8 cellular contexts compared by ENCODE assay signal in the genomic region with DNA sequence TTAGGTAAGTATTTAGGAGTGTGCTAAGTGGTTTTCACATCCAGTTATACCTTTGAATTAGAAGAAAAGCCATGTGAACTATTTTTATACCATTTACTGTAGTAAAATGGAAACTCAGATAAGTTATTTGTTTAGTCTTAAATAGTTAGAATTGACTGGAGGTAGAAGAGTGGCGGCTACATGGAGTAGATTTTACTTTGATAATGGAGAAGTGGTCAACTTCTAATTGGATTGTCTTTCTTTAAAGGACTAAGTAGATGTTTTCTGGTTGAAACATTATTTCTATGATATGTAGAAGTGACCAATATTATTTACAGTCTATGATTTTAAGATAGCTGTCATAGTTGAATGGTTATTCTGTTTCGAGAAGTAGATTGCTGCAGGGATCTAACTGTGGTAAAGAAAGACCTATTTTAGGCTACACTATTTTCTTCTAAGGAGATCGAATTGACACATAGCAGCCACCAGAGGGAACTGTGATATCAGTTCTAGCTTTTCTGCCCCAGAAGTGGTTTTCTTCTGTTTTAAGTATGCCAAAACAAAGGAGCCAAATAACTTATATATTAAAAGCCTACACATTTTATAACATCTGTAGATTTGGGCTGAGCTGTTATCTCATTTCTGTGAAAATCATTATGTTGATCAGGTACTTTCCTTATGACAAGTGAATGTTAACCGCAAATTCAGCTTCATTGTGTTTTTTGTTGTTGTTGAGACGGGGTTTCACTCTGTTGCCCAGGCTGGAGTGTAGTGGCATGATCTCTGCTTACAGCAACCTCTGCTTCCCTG. TPM values are rescaled to one million over a fixed set of nuclear protein-coding genes. Genes with fewer than 3 reads are reported as not detected.
A peak's percentile ranks its signal among the peaks of the same experiment; 100 is the strongest.
DNase-seq lines count a peak whose midpoint lies in the region; ATAC-seq, FAIRE-seq and TF ChIP-seq lines count a peak whose summit lies in the region.

No MANE protein-coding gene starts in this region.

- intact Hi-C loops in PC-3 (cut with micrococcal nuclease) (loop anchor here (5.0 kb wide), 1 partner anchor 178 kb away; a partner anchor contains a TSS), endothelial cell of umbilical vein (cut with micrococcal nuclease) (loop anchor here (2.0 kb wide), 1 partner anchor 178 kb away; no protein-coding TSS in a partner anchor)

- H2AFZ ChIP-seq in PC-3 (ENCODE audit: low read length) (no peak overlapping the region), endothelial cell of umbilical vein (ENCODE audit: low read depth, low read length) (no peak overlapping the region)

- H3K27ac Mint-ChIP-seq in nephron progenitor cell: peak overlapping the region; percentile 68

- H3K9ac ChIP-seq in PC-3 (ENCODE audit: low read length): no peak overlapping the region
- no peak overlapping the region for H3K9ac ChIP-seq in endothelial cell of umbilical vein (replicated peaks; ENCODE audit: extremely low read depth, insufficient read depth, low read length)

- POLR2A ChIA-PET in PC-3 (lab: Charles Lee; ENCODE audit: unreplicated experiment) (interaction anchor here (0.6 kb wide), 1 partner anchor 134 kb away, joined by 3 read pairs; no protein-coding TSS in a partner anchor), endothelial cell of umbilical vein (lab: Charles Lee) (no interaction called here)

- CTCF ChIA-PET in PC-3 (lab: Charles Lee): interaction anchor here (0.6 kb wide), 1 partner anchor 32 kb away, joined by 4 read pairs; no protein-coding TSS in a partner anchor
- CTCF ChIA-PET in endothelial cell of umbilical vein (lab: Charles Lee): interaction anchor here (0.8 to 2.0 kb wide), 18 partner anchors 11 to 183 kb away, joined by 3 to 18 read pairs (median 4); a partner anchor contains a TSS

- H3K79me2 ChIP-seq in PC-3 (ENCODE audit: low read length): peaks cover 64% of the 10 kb centered on the region
- peaks cover 50% of the 10 kb centered on the region for H3K79me2 ChIP-seq in endothelial cell of umbilical vein (ENCODE audit: control insufficient read depth, insufficient read depth, low read length)

- H3K27me3 ChIP-seq in PC-3 (ENCODE audit: low read length) (no peaks in the 10 kb centered on the region), endothelial cell of umbilical vein (ENCODE audit: control insufficient read depth in 2 of 2, insufficient read depth in 2 of 2, low read length in 2 of 2) (no peaks in the 10 kb centered on the region)

- H3K27me3 Mint-ChIP-seq in nephron progenitor cell (ENCODE audit: low read depth, poor library complexity): no peaks in the 10 kb centered on the region

- peak; percentile 60 for ATAC-seq in HG03025 (IDR thresholded peaks at IDR 0.05; ENCODE audit: low FRiP score, unreplicated experiment)
- ATAC-seq in PC-3: peak; percentile 57
- no peak for ATAC-seq in HG03097 (IDR thresholded peaks at IDR 0.05; ENCODE audit: low FRiP score, unreplicated experiment)

- TF ChIP-seq POLR2A in GM12892 (IDR thresholded peaks at IDR 0.05; ENCODE audit: low read depth, low read length): no peak
- TF ChIP-seq POLR2A in endothelial cell of umbilical vein (IDR thresholded peaks at IDR 0.05; ENCODE audit: low read depth, low read length): no peak

- H3K9me2 ChIP-seq in PC-3 (replicated peaks; ENCODE audit: low read length): no peaks in the 10 kb centered on the region

- peaks cover 11% of the 10 kb centered on the region for H3K9me3 Mint-ChIP-seq in nephron progenitor cell

- peak; percentile 81 for TF ChIP-seq CTCF in PC-3 (conservative IDR thresholded peaks at IDR 0.05; ENCODE audit: low read depth, low read length)
- TF ChIP-seq CTCF in endothelial cell of umbilical vein (IDR thresholded peaks at IDR 0.05; ENCODE audit: extremely low read depth in 1 of 2, insufficient read depth in 1 of 2, low read depth in 1 of 2, low read length in 2 of 2): peak; percentile 27 to 50
- TF ChIP-seq CTCF in nephron progenitor cell (IDR thresholded peaks at IDR 0.05): peak; percentile 40

- no peaks in the 10 kb centered on the region for H3K4me1 ChIP-seq in PC-3 (ENCODE audit: insufficient read depth, low read length)
- H3K4me1 ChIP-seq in endothelial cell of umbilical vein (ENCODE audit: control insufficient read depth, extremely low read depth, insufficient read depth, low read length): no peaks in the 10 kb centered on the region

- H3K9me3 ChIP-seq in PC-3 (ENCODE audit: low read length) (no peaks in the 10 kb centered on the region), endothelial cell of umbilical vein (replicated peaks; ENCODE audit: control insufficient read depth, insufficient read depth, low read length) (no peaks in the 10 kb centered on the region)

- H3K27ac ChIP-seq in PC-3 (ENCODE audit: low read length): no peak overlapping the region
- no peak overlapping the region for H3K27ac ChIP-seq in endothelial cell of umbilical vein (ENCODE audit: insufficient read depth, low read depth, low read length)

- no peaks in the 10 kb centered on the region for H3F3A ChIP-seq in PC-3 (ENCODE audit: low read length, unreplicated experiment)

- H3K36me3 Mint-ChIP-seq in nephron progenitor cell (ENCODE audit: low read depth): peaks cover 31% of the 10 kb centered on the region

- H3K4me1 Mint-ChIP-seq in nephron progenitor cell: peaks cover 12% of the 10 kb centered on the region

- DNase-seq in AG20443 (ENCODE audit: low spot score) (peak; percentile 66), GM12892 (ENCODE audit: insufficient read length) (no peak), PC-3 (peak; percentile 55), endothelial cell of umbilical vein (ENCODE audit: low read depth, low spot score) (peak; percentile 45), nephron progenitor cell (no peak), T1000 (lab: John Stamatoyannopoulos, UW) (no peak)

- H4K20me1 ChIP-seq in PC-3 (ENCODE audit: low read length) (0 out of 2 replicates have a peak, but pooled peaks cover 11% of the 10 kb centered on the region), endothelial cell of umbilical vein (replicated peaks; ENCODE audit: control insufficient read depth, extremely low read depth, insufficient read depth, low read length) (peaks cover 3% of the 10 kb centered on the region)

- H3K4me2 ChIP-seq in PC-3 (ENCODE audit: low read length) (no peak overlapping the region), endothelial cell of umbilical vein (ENCODE audit: insufficient read depth, low read length) (no peak overlapping the region)

- no peaks in the 10 kb centered on the region for H3K9me1 ChIP-seq in endothelial cell of umbilical vein (replicated peaks; ENCODE audit: control insufficient read depth, extremely low read depth, insufficient read depth, low read length)

- H3K4me3 ChIP-seq in PC-3 (ENCODE audit: low read length) (no peak overlapping the region), endothelial cell of umbilical vein (replicated peaks in 1 of 3; ENCODE audit: insufficient read depth in 1 of 3, low read depth in 1 of 3, low read length in 3 of 3) (no peak overlapping the region)

- H3K4me3 Mint-ChIP-seq in nephron progenitor cell: no peak overlapping the region

- dilution Hi-C loops in endothelial cell of umbilical vein (cut with MboI; ENCODE audit: extremely low pct_ligation_motif_present, low sequenced_read_pairs): no loop called here

- H3K36me3 ChIP-seq in PC-3 (ENCODE audit: low read depth, low read length) (peaks cover 4% of the 10 kb centered on the region), endothelial cell of umbilical vein (ENCODE audit: control insufficient read depth in 2 of 2, extremely low read depth in 1 of 2, insufficient read depth in 2 of 2, low read length in 2 of 2) (peaks cover under 1 to 6% of the 10 kb centered on the region in 2 experiments)

- FAIRE-seq in GM12892 (lab: Jason Lieb, UNC) (peak; percentile 86), endothelial cell of umbilical vein (lab: Jason Lieb, UNC) (no peak)

- BruUV-seq in PC-3 (replicated peaks; lab: Mats Ljungman, UMichigan) (no TSS peak), endothelial cell of umbilical vein (replicated peaks; lab: Mats Ljungman, UMichigan) (no TSS peak)

TF ChIP-seq in endothelial cell of umbilical vein, 7 proteins besides CTCF, POLR2A, EP300 and RAD21:
- no peak for TF ChIP-seq POLR2AphosphoS5 (IDR thresholded peaks at IDR 0.05; ENCODE audit: insufficient read depth, low read depth, low read length)
- TF ChIP-seq, protein P1, sequence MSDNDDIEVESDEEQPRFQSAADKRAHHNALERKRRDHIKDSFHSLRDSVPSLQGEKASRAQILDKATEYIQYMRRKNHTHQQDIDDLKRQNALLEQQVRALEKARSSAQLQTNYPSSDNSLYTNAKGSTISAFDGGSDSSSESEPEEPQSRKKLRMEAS (IDR thresholded peaks at IDR 0.05; ENCODE audit: insufficient read depth, insufficient read length): no peak
- no peak for TF ChIP-seq MYC (IDR thresholded peaks at IDR 0.05; ENCODE audit: low read depth, low read length)
- no peak for TF ChIP-seq JUN (IDR thresholded peaks at IDR 0.05; ENCODE audit: borderline replicate concordance, insufficient read depth, insufficient read length, low read depth)
- TF ChIP-seq EZH2 (IDR thresholded peaks at IDR 0.05; ENCODE audit: borderline replicate concordance, low read depth, low read length, severe bottlenecking): no peak
- TF ChIP-seq FOS (IDR thresholded peaks at IDR 0.05; ENCODE audit: borderline replicate concordance, insufficient read depth, low read length): no peak
- no peak for TF ChIP-seq GATA2 (IDR thresholded peaks at IDR 0.05; ENCODE audit: insufficient read depth, insufficient read length, low read depth, low read length)

RNA-seq across cellular contexts. Expression of a gene that starts 26.1 kb away (rescaled TPM):
- polyA plus RNA-seq in GM12892 (2012; ENCODE audit: missing spikeins): 53.2 TPM
- total RNA-seq in PC-3 (2014; rRNA removed): 32.6 and 34.7 TPM in 2 replicates
- total RNA-seq in endothelial cell of umbilical vein: 75.3 and 77.7 TPM in 2 replicates
- polyA plus RNA-seq in endothelial cell of umbilical vein: 10.9 and 14.7 TPM in 2 replicates
- polyA plus RNA-seq in endothelial cell of umbilical vein (2011; cell fraction: cytosol; rRNA removed): 14.6 and 16.3 TPM in 2 replicates
- 70.5 and 90.3 TPM in 2 replicates for polyA plus RNA-seq in endothelial cell of umbilical vein (2011; cell fraction: nucleus; rRNA removed)
- 39.6 and 43.9 TPM in 2 replicates for polyA plus RNA-seq in endothelial cell of umbilical vein (2012)
- 56.5 and 61.8 TPM in 2 replicates for polyA minus RNA-seq in endothelial cell of umbilical vein
- polyA minus RNA-seq in endothelial cell of umbilical vein (2011; cell fraction: cytosol; rRNA and poly(A)+ RNA removed): 12.6 TPM
- 136 and 191 TPM in 2 replicates for polyA minus RNA-seq in endothelial cell of umbilical vein (2011; cell fraction: nucleus; rRNA and poly(A)+ RNA removed)

Comparison
In these comparisons a context has a peak if more than half of its experiments do, and no peak if none do; other contexts are left out.
1. DNase-seq: peak in AG20443 (single experiment), PC-3 (single experiment) and endothelial cell of umbilical vein (single experiment); none in GM12892 (single experiment), nephron progenitor cell (single experiment) and T1000 (single experiment).
2. Peak in every context shown above with its lines, with median percentiles within 50 percentile points of each other: CTCF ChIP-seq.